26 cellular contexts compared by ENCODE assay signal in the genomic region with DNA sequence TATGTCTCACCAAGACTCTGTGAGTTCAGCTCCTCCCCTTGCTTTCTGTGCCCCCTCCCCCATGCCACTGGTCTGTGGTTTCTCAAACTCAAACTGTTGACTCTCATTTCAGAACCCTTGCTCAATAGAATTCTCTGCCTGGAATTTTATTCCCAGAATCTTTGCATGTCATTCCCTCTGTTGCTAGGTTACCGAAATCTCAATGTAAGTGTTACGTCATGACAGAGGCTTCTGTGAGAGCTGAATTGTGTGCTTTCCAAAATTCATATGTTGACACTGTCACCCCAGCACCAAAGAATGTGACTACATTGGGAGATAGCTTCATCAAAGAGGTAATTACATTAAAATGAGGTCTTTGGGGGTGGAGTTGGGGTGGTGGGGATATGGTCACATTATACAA.
"Had no signal": no experiment of that assay in that cellular context is flagged by ENCODE, and none has a peak within 500 bp of the region (broad histone marks: within the 10 kb centered on the region; RNA-seq: fewer than 3 reads in every experiment).

No MANE protein-coding gene starts in this region.

- DNase-seq: colonic mucosa; dermis blood vessel endothelial cell; erythroblast; head of caudate nucleus; kidney; left colon; left ventricle myocardium superior; mesenchymal stem cell; midbrain; occipital lobe; psoas muscle; retina; spleen; stimulated activated CD4-positive, alpha-beta T cell treated with anti-CD3 and anti-CD28 coated beads, Interleukin-15, amount 100 ng/mL, for 24 hours; stimulated activated CD4-positive, alpha-beta T cell treated with anti-CD3 and anti-CD28 coated beads, Interleukin-1b, Interleukin-23, amount 100 ng/mL, for 48 hours; stimulated activated CD4-positive, alpha-beta T cell treated with anti-CD3 and anti-CD28 coated beads, Interleukin-4, amount 100 ng/mL, for 24 hours; testis had no signal

- H3K27me3 ChIP-seq: colonic mucosa, foreskin keratinocyte, hepatocyte, spleen, testis, tibial nerve had no signal

- H3K27me3 Mint-ChIP-seq: stimulated activated memory B cell treated with anti-CD40 and anti-IgM and Interleukin-4, amounts not matched to agents 10 μg/mL and 1 μg/mL and 100 μg/mL, for 72 hours; stimulated activated naive CD8-positive, alpha-beta T cell treated with anti-CD3 and anti-CD28 coated beads, Interleukin-15, Interleukin-2, amounts not matched to agents 100 ng/mL and 50 ng/mL, for 24 hours had no signal

- H3K27ac ChIP-seq: colonic mucosa, foreskin keratinocyte, hepatocyte, parathyroid adenoma, psoas muscle, spleen, testis, tibial nerve had no signal

- H3K4me1 ChIP-seq: colonic mucosa, foreskin keratinocyte, parathyroid adenoma, psoas muscle, spleen, testis, tibial nerve had no signal

- H3K36me3 Mint-ChIP-seq: stimulated activated memory B cell treated with anti-CD40 and anti-IgM and Interleukin-4, amounts not matched to agents 10 μg/mL and 1 μg/mL and 100 μg/mL, for 72 hours had no signal

- H3K27ac Mint-ChIP-seq: nephron; stimulated activated memory B cell treated with anti-CD40 and anti-IgM and Interleukin-4, amounts not matched to agents 10 μg/mL and 1 μg/mL and 100 μg/mL, for 72 hours; stimulated activated naive CD8-positive, alpha-beta T cell treated with anti-CD3 and anti-CD28 coated beads, Interleukin-15, Interleukin-2, amounts not matched to agents 100 ng/mL and 50 ng/mL, for 24 hours had no signal

- H3K4me3 Mint-ChIP-seq: nephron; stimulated activated memory B cell treated with anti-CD40 and anti-IgM and Interleukin-4, amounts not matched to agents 10 μg/mL and 1 μg/mL and 100 μg/mL, for 72 hours; stimulated activated naive CD8-positive, alpha-beta T cell treated with anti-CD3 and anti-CD28 coated beads, Interleukin-15, Interleukin-2, amounts not matched to agents 100 ng/mL and 50 ng/mL, for 24 hours had no signal

- H3K4me3 ChIP-seq: colonic mucosa, hepatocyte, lung, psoas muscle, spleen, testis, tibial nerve had no signal

- ATAC-seq: foreskin keratinocyte; left colon; left ventricle myocardium superior; psoas muscle; sciatic nerve; stimulated activated memory B cell treated with anti-CD40 and anti-IgM and Interleukin-4, amounts not matched to agents 10 μg/mL and 1 μg/mL and 100 μg/mL, for 72 hours had no signal

- H3K4me1 Mint-ChIP-seq: nephron; stimulated activated memory B cell treated with anti-CD40 and anti-IgM and Interleukin-4, amounts not matched to agents 10 μg/mL and 1 μg/mL and 100 μg/mL, for 72 hours had no signal

- H3K9me3 ChIP-seq: colonic mucosa, psoas muscle, testis, tibial nerve had no signal

- H3K36me3 ChIP-seq: colonic mucosa, spleen, tibial nerve had no signal
